28 cellular contexts compared by ENCODE assay signal in genomic region chr6:25698631-25699030, GRCh38. TPM values are rescaled to one million over a fixed set of nuclear protein-coding genes. Genes with fewer than 3 reads are reported as not detected.
"Had no signal": no experiment of that assay in that cellular context is flagged by ENCODE, and none has a peak within 500 bp of the region (broad histone marks: within the 10 kb centered on the region; RNA-seq: fewer than 3 reads in every experiment).

No MANE protein-coding gene starts in this region.

- H3K4me3 Mint-ChIP-seq: immature natural killer cell; memory B cell; natural killer cell treated with Interleukin-12 subunit alpha and Interleukin-12 subunit beta and Interleukin-15 and Interleukin-18, amount 100 ng/mL, for 72 hours; neural progenitor cell; stimulated activated naive B cell treated with anti-CD40 and anti-IgM and Interleukin-4, amounts not matched to agents 10 μg/mL and 1 μg/mL and 100 μg/mL, for 72 hours; stimulated activated naive CD8-positive, alpha-beta T cell treated with anti-CD3 and anti-CD28 coated beads, Interleukin-15, amount 100 ng/mL, for 72 hours had no signal

- H3K36me3 ChIP-seq: esophagus squamous epithelium, gastroesophageal sphincter, left ventricle myocardium inferior, lower lobe of right lung, neural progenitor cell, tibial nerve had no signal

- H3K4me3 ChIP-seq: esophagus squamous epithelium, gastroesophageal sphincter, left ventricle myocardium inferior, lower lobe of right lung, neural progenitor cell, skin epidermis, tibial nerve had no signal

- H3K27ac ChIP-seq: epithelial cell of prostate, esophagus squamous epithelium, gastroesophageal sphincter, left ventricle myocardium inferior, lower lobe of right lung, neural progenitor cell, skin epidermis, testis, tibial nerve had no signal

- ATAC-seq: gastroesophageal sphincter; left cardiac atrium; lower lobe of right lung; natural killer cell treated with Interleukin-12 subunit alpha and Interleukin-12 subunit beta and Interleukin-15 and Interleukin-18, amount 100 ng/mL, for 72 hours; sciatic nerve; stimulated activated naive B cell treated with anti-CD40 and anti-IgM and Interleukin-4, amounts not matched to agents 10 μg/mL and 1 μg/mL and 100 μg/mL, for 72 hours; stimulated activated naive CD8-positive, alpha-beta T cell treated with anti-CD3 and anti-CD28 coated beads, Interleukin-15, amount 100 ng/mL, for 72 hours had no signal

- H3K9me3 ChIP-seq: esophagus squamous epithelium, gastroesophageal sphincter, left ventricle myocardium inferior, testis, tibial nerve had no signal

- H3K27me3 ChIP-seq: gastroesophageal sphincter, neural progenitor cell, testis, tibial nerve had no signal

- H3K27me3 Mint-ChIP-seq: stimulated activated naive CD8-positive, alpha-beta T cell treated with anti-CD3 and anti-CD28 coated beads, Interleukin-15, amount 100 ng/mL, for 72 hours had no signal

- H3K36me3 Mint-ChIP-seq: immature natural killer cell; memory B cell; natural killer cell treated with Interleukin-12 subunit alpha and Interleukin-12 subunit beta and Interleukin-15 and Interleukin-18, amount 100 ng/mL, for 72 hours; neural progenitor cell; stimulated activated naive B cell treated with anti-CD40 and anti-IgM and Interleukin-4, amounts not matched to agents 10 μg/mL and 1 μg/mL and 100 μg/mL, for 72 hours had no signal

- H3K4me1 Mint-ChIP-seq: immature natural killer cell; memory B cell; stimulated activated naive B cell treated with anti-CD40 and anti-IgM and Interleukin-4, amounts not matched to agents 10 μg/mL and 1 μg/mL and 100 μg/mL, for 72 hours; stimulated activated naive CD8-positive, alpha-beta T cell treated with anti-CD3 and anti-CD28 coated beads, Interleukin-15, amount 100 ng/mL, for 72 hours had no signal

- H3K4me2 ChIP-seq: neural progenitor cell had no signal

- H3K9ac ChIP-seq: neural progenitor cell had no signal

- H3K4me1 ChIP-seq: esophagus squamous epithelium, gastroesophageal sphincter, left ventricle myocardium inferior, lower lobe of right lung, testis, tibial nerve had no signal

- H2AFZ ChIP-seq: neural progenitor cell had no signal

- H3K27ac Mint-ChIP-seq: immature natural killer cell; memory B cell; natural killer cell treated with Interleukin-12 subunit alpha and Interleukin-12 subunit beta and Interleukin-15 and Interleukin-18, amount 100 ng/mL, for 72 hours; neural progenitor cell; stimulated activated naive B cell treated with anti-CD40 and anti-IgM and Interleukin-4, amounts not matched to agents 10 μg/mL and 1 μg/mL and 100 μg/mL, for 72 hours; stimulated activated naive CD8-positive, alpha-beta T cell treated with anti-CD3 and anti-CD28 coated beads, Interleukin-15, amount 100 ng/mL, for 72 hours had no signal

- DNase-seq: effector memory CD4-positive, alpha-beta T cell; esophagus squamous epithelium; foreskin fibroblast; glutamatergic neuron; immature natural killer cell; kidney; left cardiac atrium; left ventricle myocardium inferior; lower lobe of right lung; midbrain; occipital lobe; posterior cingulate gyrus; stimulated activated CD4-positive, alpha-beta T cell treated with anti-CD3 and anti-CD28 coated beads, Interleukin-2, amount 100 ng/mL, for 24 hours; stimulated activated CD4-positive, alpha-beta T cell treated with anti-CD3 and anti-CD28 coated beads, Interleukin-4, amount 100 ng/mL, for 4 hours; stimulated activated naive B cell treated with anti-CD40 and anti-IgM and Interleukin-4, amounts not matched to agents 10 μg/mL and 1 μg/mL and 100 μg/mL, for 72 hours; stimulated activated naive CD8-positive, alpha-beta T cell treated with anti-CD3 and anti-CD28 coated beads, Interleukin-15, amount 100 ng/mL, for 72 hours; testis had no signal

- H3K9me3 Mint-ChIP-seq: immature natural killer cell; memory B cell; natural killer cell treated with Interleukin-12 subunit alpha and Interleukin-12 subunit beta and Interleukin-15 and Interleukin-18, amount 100 ng/mL, for 72 hours; neural progenitor cell; stimulated activated naive B cell treated with anti-CD40 and anti-IgM and Interleukin-4, amounts not matched to agents 10 μg/mL and 1 μg/mL and 100 μg/mL, for 72 hours; stimulated activated naive CD8-positive, alpha-beta T cell treated with anti-CD3 and anti-CD28 coated beads, Interleukin-15, amount 100 ng/mL, for 72 hours had no signal

RNA-seq across cellular contexts. Expression of gene SCGN, which starts 46.6 kb away (rescaled TPM):
- total RNA-seq: esophagus squamous epithelium; lower lobe of right lung; natural killer cell treated with Interleukin-12 subunit alpha and Interleukin-12 subunit beta and Interleukin-15 and Interleukin-18, amount 100 ng/mL, for 72 hours; pulmonary artery endothelial cell; sciatic nerve; tibial nerve; ureter had no signal
- polyA plus RNA-seq: immature natural killer cell had no signal

RNA-seq across cellular contexts. Expression of gene SLC17A4, which starts 55.9 kb away (rescaled TPM):
- total RNA-seq: esophagus squamous epithelium; gastroesophageal sphincter; left cardiac atrium; left ventricle myocardium inferior; lower lobe of right lung; natural killer cell treated with Interleukin-12 subunit alpha and Interleukin-12 subunit beta and Interleukin-15 and Interleukin-18, amount 100 ng/mL, for 72 hours; occipital lobe; pulmonary artery endothelial cell; sciatic nerve; subcutaneous adipose tissue; tibial nerve; ureter had no signal
- polyA plus RNA-seq: immature natural killer cell had no signal
